In genomic region chr1:25695066-25695990, GRCh38 we compare ENCODE assay signal across 8 cellular contexts.
A peak's percentile ranks its signal among the peaks of the same experiment; 100 is the strongest.
DNase-seq lines count a peak whose midpoint lies in the region; ATAC-seq and TF ChIP-seq lines count a peak whose summit lies in the region.

No MANE protein-coding gene starts in this region.

- H3K4me3 ChIP-seq in fibroblast of the aortic adventitia (ENCODE audit: low read depth, low read length): no peak overlapping the region
- peak overlapping the region; percentile 22 for H3K4me3 ChIP-seq in osteoblast (ENCODE audit: insufficient read depth, low read length)

- H3K27ac ChIP-seq in osteoblast (ENCODE audit: low read depth, low read length): peak overlapping the region; percentile 81

- H2AFZ ChIP-seq in osteoblast (ENCODE audit: low read length): no peak overlapping the region

- no peaks in the 10 kb centered on the region for H3K36me3 ChIP-seq in osteoblast (ENCODE audit: insufficient read depth, low read length)

- DNase-seq in GM04504 (ENCODE audit: low read depth): peak; percentile 99
- peak; percentile 77 for DNase-seq in RPMI7951 (ENCODE audit: low read depth)
- DNase-seq in fibroblast of the aortic adventitia (ENCODE audit: low read depth): peak; percentile 99
- peak; percentile 86 for DNase-seq in osteoblast (ENCODE audit: insufficient read length, low spot score, missing footprints)
- no peak for DNase-seq in stimulated activated naive CD4-positive, alpha-beta T cell treated with Interleukin-2 at 50 U/mL for 16 hours (lab: John Stamatoyannopoulos, UW)
- DNase-seq in NCI-H1436 treated with DMSO at 0.1 percent for 48 hours (lab: John Stamatoyannopoulos, UW): no peak

- H3K4me1 ChIP-seq in osteoblast (ENCODE audit: insufficient read depth, low read length): peaks cover 44% of the 10 kb centered on the region

- H3K4me2 ChIP-seq in osteoblast (ENCODE audit: insufficient read depth, low read length): peak overlapping the region; percentile 67

- peaks cover 5% of the 10 kb centered on the region for H3K27me3 ChIP-seq in osteoblast (ENCODE audit: insufficient read depth, low read length)

- ATAC-seq in GM18861 (IDR thresholded peaks at IDR 0.05; ENCODE audit: unreplicated experiment) (no peak), GM21737 (IDR thresholded peaks at IDR 0.05; ENCODE audit: unreplicated experiment) (no peak)

- peak; percentile 42 for TF ChIP-seq CTCF in fibroblast of the aortic adventitia (IDR thresholded peaks at IDR 0.05; ENCODE audit: insufficient read depth, low read length)
- peak; percentile 37 for TF ChIP-seq CTCF in osteoblast (IDR thresholded peaks at IDR 0.05; ENCODE audit: extremely low read depth, low read depth, low read length)

- H3K79me2 ChIP-seq in osteoblast (ENCODE audit: insufficient read depth, low read length): no peaks in the 10 kb centered on the region

- no peaks in the 10 kb centered on the region for H4K20me1 ChIP-seq in osteoblast (ENCODE audit: insufficient read depth, low read length)

- H3K9me3 ChIP-seq in osteoblast (ENCODE audit: low read depth, low read length): no peaks in the 10 kb centered on the region

Comparison
In these comparisons a context has a peak if more than half of its experiments do, and no peak if none do; other contexts are left out.
1. DNase-seq: peak in GM04504 (single experiment), RPMI7951 (single experiment), fibroblast of the aortic adventitia (single experiment) and osteoblast (single experiment); none in stimulated activated naive CD4-positive, alpha-beta T cell treated with Interleukin-2 at 50 U/mL for 16 hours (single experiment) and NCI-H1436 treated with DMSO at 0.1 percent for 48 hours (single experiment).